ENCODE assay signal across 8 cellular contexts in the genomic region with DNA sequence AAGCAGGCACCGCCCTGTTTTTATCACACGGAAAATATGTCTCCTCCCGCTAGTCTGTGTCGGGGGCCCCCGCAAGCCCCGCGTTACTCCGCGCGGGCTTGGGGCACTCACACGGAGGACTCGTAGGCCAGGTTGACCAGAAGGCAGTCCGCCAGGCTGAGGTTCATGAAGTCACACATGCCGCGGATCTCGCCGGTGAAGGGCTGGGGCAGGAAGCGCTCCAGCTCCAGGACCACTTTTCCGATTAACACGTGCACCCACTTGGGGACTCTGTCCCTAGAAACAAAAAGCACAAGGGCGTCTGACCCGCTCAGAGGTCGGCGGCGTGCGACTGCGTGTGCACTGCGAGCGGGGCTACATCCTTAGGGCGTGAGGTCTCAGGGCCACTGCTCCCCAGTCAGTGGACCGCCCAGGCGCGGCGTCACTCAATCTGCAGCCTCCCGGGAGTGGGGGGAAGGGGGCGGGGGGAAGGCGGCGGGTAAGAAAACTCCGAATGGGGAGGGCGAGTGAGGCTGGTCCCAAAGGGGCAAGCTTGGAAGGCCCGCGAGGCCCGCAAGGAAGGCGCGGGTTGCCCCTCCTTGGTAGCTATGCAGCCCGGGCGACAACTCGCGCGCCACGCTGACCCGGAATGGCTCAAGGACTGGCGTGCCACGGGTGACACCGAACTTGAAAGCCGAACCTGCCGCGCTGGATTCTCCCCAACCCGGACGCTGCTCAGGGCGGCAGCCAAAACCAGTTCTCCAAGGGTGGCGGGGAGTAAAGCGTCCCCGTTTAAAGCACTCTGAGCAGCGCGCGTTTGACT. TPM values are rescaled to one million over a fixed set of nuclear protein-coding genes. Genes with fewer than 3 reads are reported as not detected.
A peak's percentile ranks its signal among the peaks of the same experiment; 100 is the strongest.
DNase-seq lines count a peak whose midpoint lies in the region; FAIRE-seq and TF ChIP-seq lines count a peak whose summit lies in the region.

No MANE protein-coding gene starts in this region.

- FAIRE-seq in kidney (lab: Jason Lieb, UNC): no peak

- H3K9ac ChIP-seq in GM23248 (peak overlapping the region; percentile 76), kidney (ENCODE audit: low read length in 2 of 2) (peak overlapping the region; percentile 43 to 71)

- peaks cover 17% of the 10 kb centered on the region for H3F3A ChIP-seq in GM23248 (ENCODE audit: insufficient read depth)

- H3K27me3 ChIP-seq in GM23248 (replicated peaks; ENCODE audit: insufficient read depth): no peaks in the 10 kb centered on the region

- H3K27ac ChIP-seq in GM23248 (peak overlapping the region; percentile 40), caudate nucleus (ENCODE audit: low read depth, low read length) (peak overlapping the region; percentile 70), kidney (ENCODE audit: low read depth in 2 of 2, low read length in 2 of 2) (peak overlapping the region; percentile 71 to 81)

- peak overlapping the region; percentile 80 for H3K4me2 ChIP-seq in GM23248 (ENCODE audit: unreplicated experiment)

- peak overlapping the region; percentile 93 for H2AFZ ChIP-seq in GM23248

- no peaks in the 10 kb centered on the region for H3K9me2 ChIP-seq in GM23248 (ENCODE audit: insufficient read depth)

- peak; percentile 88 for DNase-seq in GM10266 (ENCODE audit: extremely low spot score)
- peak; percentile 80 for DNase-seq in GM23248
- peak; percentile 48 to 65 for DNase-seq in Kasumi-1 (lab: John Stamatoyannopoulos, UW)
- DNase-seq in activated CD4-positive, CD25-positive, alpha-beta regulatory T cell (lab: John Stamatoyannopoulos, UW): peak; percentile 40 to 56 (median 48)
- peak in 53 of 61 donors; percentile 16 to 80 (median 42) for DNase-seq in caudate nucleus (lab: John Stamatoyannopoulos, UW)
- DNase-seq in kidney: peak; percentile 92
- DNase-seq in stimulated activated CD4-positive, alpha-beta T cell treated with anti-CD3 and anti-CD28 coated beads, Interleukin-15, amount 100 ng/mL, for 1 hour (ENCODE audit: low read depth in 1 of 2, low spot score in 1 of 2): peak; percentile 48 to 63
- no peak for DNase-seq in NCI-H524 treated with DMSO at 0.1 percent for 48 hours (lab: John Stamatoyannopoulos, UW)

- peak overlapping the region; percentile 84 for H3K4me3 ChIP-seq in GM23248
- H3K4me3 ChIP-seq in kidney (ENCODE audit: low read length in 2 of 2): peak overlapping the region; percentile 87 to 94

- no peaks in the 10 kb centered on the region for H4K20me1 ChIP-seq in GM23248 (ENCODE audit: insufficient read depth)

- H3K9me3 ChIP-seq in GM23248 (ENCODE audit: low read depth) (no peaks in the 10 kb centered on the region), kidney (ENCODE audit: control insufficient read depth in 1 of 2, low read length in 2 of 2) (no peaks in the 10 kb centered on the region)

- no peaks in the 10 kb centered on the region for H3K36me3 ChIP-seq in GM23248 (ENCODE audit: low read depth)
- H3K36me3 ChIP-seq in kidney (ENCODE audit: control insufficient read depth in 1 of 2, insufficient read depth in 2 of 2, low read length in 2 of 2): peaks cover 0 to 6% of the 10 kb centered on the region in 2 donors

- H3K79me2 ChIP-seq in GM23248 (ENCODE audit: insufficient read depth): no peaks in the 10 kb centered on the region

- in situ Hi-C loops in GM23248 (cut with MboI): no loop called here

- TF ChIP-seq CTCF in GM10266 (IDR thresholded peaks at IDR 0.05; ENCODE audit: control insufficient read depth, insufficient read depth, low read depth, missing control alignments) (no peak), kidney (IDR thresholded peaks at IDR 0.05; ENCODE audit: borderline replicate concordance, extremely low read depth, insufficient read depth) (no peak)

- intact Hi-C loops in kidney (cut with DNase I): no loop called here

- no peaks in the 10 kb centered on the region for H3K4me1 ChIP-seq in GM23248 (ENCODE audit: insufficient read depth)
- no peaks in the 10 kb centered on the region for H3K4me1 ChIP-seq in kidney (ENCODE audit: control insufficient read depth in 1 of 2, insufficient read depth in 1 of 2, low read depth in 1 of 2, low read length in 2 of 2)

- WGBS in GM23248 (ENCODE audit: low coverage in 1 of 2, low lambda C conversion rate in 2 of 2, missing lambda C conversion rate in 2 of 2), 2 experiments: 0 to 2% methylated on average over 60 to 66 of the region's 67 CpGs

RNA-seq across cellular contexts. Expression of a gene that starts 0.7 kb away (rescaled TPM):
- 45.1 and 56.4 TPM in 2 replicates for total RNA-seq in GM23248 (2014; rRNA removed; shearing (Covaris generic))
- polyA plus RNA-seq in GM23248 (2016; fragmentation: Nextera tagmentation; extraction: Ambion mirVana) (34.3 and 35.7 TPM in 2 replicates), kidney (ENCODE audit: insufficient read depth, low read depth, low replicate concordance) (32.9 TPM)
- total RNA-seq in kidney: 58.1 TPM

RNA-seq across cellular contexts. Expression of a gene that starts 37.8 kb away (rescaled TPM):
- total RNA-seq in GM23248 (2014; rRNA removed; shearing (Covaris generic)): not detected in 2 replicates
- polyA plus RNA-seq in GM23248 (2016; fragmentation: Nextera tagmentation; extraction: Ambion mirVana) (not detected in 2 replicates), kidney (ENCODE audit: insufficient read depth, low read depth, low replicate concordance) (not detected)
- not detected for total RNA-seq in kidney

RNA-seq across cellular contexts. Expression of a gene that starts 50.7 kb away (rescaled TPM):
- 34.2 and 68.8 TPM in 2 replicates for total RNA-seq in GM23248 (2014; rRNA removed; shearing (Covaris generic))
- polyA plus RNA-seq in GM23248 (2016; fragmentation: Nextera tagmentation; extraction: Ambion mirVana): 69.5 and 76.2 TPM in 2 replicates
- total RNA-seq in kidney: 40.7 TPM
- 17.1 TPM for polyA plus RNA-seq in kidney (ENCODE audit: insufficient read depth, low read depth, low replicate concordance)
